Comparison of ENCODE assay signal across 8 cellular contexts in genomic region chr1:224911217-224911616, GRCh38.
"Had no signal": no experiment of that assay in that cellular context is flagged by ENCODE, and none has a peak within 500 bp of the region (broad histone marks: within the 10 kb centered on the region; RNA-seq: fewer than 3 reads in every experiment).

No MANE protein-coding gene starts in this region.

- FAIRE-seq: HepG2, HTR-8/SVneo had no signal

- H3K27me3 Mint-ChIP-seq: IgD-negative memory B cell had no signal

- H3K4me1 Mint-ChIP-seq: IgD-negative memory B cell had no signal

- H3K4me2 ChIP-seq: KMS-11 had no signal

- ATAC-seq: HepG2 had no signal

- H3K27ac Mint-ChIP-seq: IgD-negative memory B cell had no signal

- DNase-seq: IMR-90, KBM-7, KG1 had no signal

- H3K27ac ChIP-seq: HL-60, KMS-11 had no signal

- H3K9ac ChIP-seq: KMS-11 had no signal
